Comparison of ENCODE assay signal across 35 cellular contexts in genomic region chr6:75077694-75078093, GRCh38.
"Had no signal": no experiment of that assay in that cellular context is flagged by ENCODE, and none has a peak within 500 bp of the region (broad histone marks: within the 10 kb centered on the region; RNA-seq: fewer than 3 reads in every experiment).

No MANE protein-coding gene starts in this region.

- H3K27me3 ChIP-seq: ascending aorta, body of pancreas, breast epithelium, MG63, Peyer's patch, SJSA1 had no signal

- DNase-seq: activated B cell treated with CpG ODN at 0.5 μM for 24 hours; activated CD4-positive, alpha-beta memory T cell treated with anti-CD3 and anti-CD28 coated beads, Interleukin-2, amount 10 ng/mL, durations not matched to agents 7 days and 5 days; activated CD4-positive, alpha-beta T cell treated with anti-CD3 and anti-CD28 coated beads for 4 hours; activated CD4-positive, CD25-positive, alpha-beta regulatory T cell treated with anti-CD3 and anti-CD28 coated beads, Interleukin-2, amount 50 U/mL, for 72 hours; activated CD8-positive, alpha-beta memory T cell treated with anti-CD3 and anti-CD28 coated beads for 24 hours; activated effector memory CD4-positive, alpha-beta T cell treated with anti-CD3 and anti-CD28 coated beads, Interleukin-2, amount 50 U/mL, for 16 hours; activated naive CD4-positive, alpha-beta T cell; activated naive CD4-positive, alpha-beta T cell treated with anti-CD3 and anti-CD28 coated beads, Interleukin-2, amount 50 U/mL, for 16 hours; activated naive CD8-positive, alpha-beta T cell treated with anti-CD3 and anti-CD28 coated beads for 36 hours; activated T-cell treated with anti-CD3 and anti-CD28 coated beads, Interleukin-2, amount 50 U/mL, for 1 hour; activated T-cell treated with anti-CD3 and anti-CD28 coated beads, Interleukin-2, amount 50 U/mL, for 72 hours; amniotic stem cell; body of pancreas; Kasumi-1; KG1; MG63; NCI-H1048; NCI-H1105 treated with DMSO at 0.1 percent for 48 hours; NCI-H1436; NCI-H1694; NCI-H2081 treated with DMSO at 0.1 percent for 48 hours; NCI-H345; NCI-H524 treated with DMSO at 0.1 percent for 48 hours; PC-3; Peyer's patch; RPMI8226; SHP77 treated with DMSO at 0.1 percent for 48 hours; T-cell; T-helper 17 cell had no signal

- H3K4me3 ChIP-seq: ascending aorta, body of pancreas, breast epithelium, MG63, Peyer's patch, SJSA1 had no signal

- H3K27ac ChIP-seq: ascending aorta, body of pancreas, breast epithelium, Peyer's patch, SJSA1, VCaP had no signal

- H3K4me1 ChIP-seq: ascending aorta, body of pancreas, breast epithelium, Peyer's patch, SJSA1 had no signal

- H3K9me3 ChIP-seq: ascending aorta, body of pancreas, breast epithelium, MG63, Peyer's patch, SJSA1 had no signal

- ATAC-seq: activated T-cell treated with anti-CD3 and anti-CD28 coated beads, Interleukin-2, amount 50 U/mL, for 72 hours; activated T-helper 17 cell treated with anti-CD3 and anti-CD28 coated beads, Interleukin-2, amount 50 U/mL, for 72 hours; body of pancreas; PC-3; SK-N-SH treated with all-trans-retinoic acid at 6 μM for 48 hours; T-cell; T-helper 17 cell had no signal

- H3K36me3 ChIP-seq: ascending aorta, breast epithelium, MG63, Peyer's patch, SJSA1 had no signal
